ENCODE assay signal across 8 cellular contexts in genomic region chr19:45444318-45445041, GRCh38. TPM values are rescaled to one million over a fixed set of nuclear protein-coding genes. Genes with fewer than 3 reads are reported as not detected.
DNase-seq lines count a peak whose midpoint lies in the region; ATAC-seq, FAIRE-seq and TF ChIP-seq lines count a peak whose summit lies in the region.

No MANE protein-coding gene starts in this region.

- ATAC-seq in GM18502 (IDR thresholded peaks at IDR 0.05; ENCODE audit: poor library complexity, unreplicated experiment), result peak; percentile 40

- intact Hi-C loops in tibial artery (cut with DNase I; ENCODE audit: low total_unique reads), result no loop called here

- no peaks in the 10 kb centered on the region for H3K9me3 ChIP-seq in tibial artery

- FAIRE-seq in HTR-8/SVneo (lab: Jason Lieb, UNC), result no peak

- DNase-seq in A172 (ENCODE audit: low spot score) (peak; percentile 33), HTR-8/SVneo (ENCODE audit: insufficient read length, low spot score) (peak; percentile 72), SK-N-DZ (ENCODE audit: low spot score) (peak; percentile 77), glomerular visceral epithelial cell (ENCODE audit: extremely low spot score) (peak; percentile 94), nucleus accumbens (lab: John Stamatoyannopoulos, UW) (peak in 55 of 56 donors; percentile 18 to 96 (median 78)), tibial artery (peak; percentile 94 to 98)

- H3K4me3 ChIP-seq in tibial artery, result peak overlapping the region; percentile 46 to 56

- H3K27me3 ChIP-seq in tibial artery, result no peaks in the 10 kb centered on the region

- H3K36me3 Mint-ChIP-seq in activated naive CD8-positive, alpha-beta T cell, result peaks cover 2% of the 10 kb centered on the region

- no peaks in the 10 kb centered on the region for H3K9me3 Mint-ChIP-seq in activated naive CD8-positive, alpha-beta T cell (ENCODE audit: low read depth)

- H3K36me3 ChIP-seq in tibial artery, result no peaks in the 10 kb centered on the region

- H3K4me1 Mint-ChIP-seq in activated naive CD8-positive, alpha-beta T cell (ENCODE audit: low read depth), result peaks cover 54% of the 10 kb centered on the region

- no peak for TF ChIP-seq CTCF in tibial artery (IDR thresholded peaks at IDR 0.05)

- H3K27ac ChIP-seq in tibial artery, result peak overlapping the region; percentile 95 to 96

- H3K27me3 Mint-ChIP-seq in activated naive CD8-positive, alpha-beta T cell, result no peaks in the 10 kb centered on the region

- H3K4me3 Mint-ChIP-seq in activated naive CD8-positive, alpha-beta T cell, result peak overlapping the region; percentile 59

- peak overlapping the region; percentile 54 for H3K27ac Mint-ChIP-seq in activated naive CD8-positive, alpha-beta T cell

- H3K4me1 ChIP-seq in tibial artery, result peaks cover 5 to 37% (median 26%) of the 10 kb centered on the region in 4 donors

RNA-seq across cellular contexts. Expression of gene ERCC1, which starts 20.8 kb away (rescaled TPM):
- 45.5 and 60.2 TPM in 2 replicates for total RNA-seq in A172 (2014; rRNA removed; shearing (Covaris generic))
- polyA plus RNA-seq in SK-N-DZ (2014; cell fraction: cytosol; rRNA removed), result 85.0 and 101 TPM in 2 replicates
- 66.4 and 73.4 TPM in 2 replicates for polyA plus RNA-seq in SK-N-DZ (2014; cell fraction: nucleus; rRNA removed)

RNA-seq across cellular contexts. Expression of gene FOSB, which starts 23.3 kb away (rescaled TPM):
- total RNA-seq in A172 (2014; rRNA removed; shearing (Covaris generic)), result 0.17 TPM in 1 of 2 replicates, not detected in the other
- not detected in 2 replicates for polyA plus RNA-seq in SK-N-DZ (2014; cell fraction: cytosol; rRNA removed)
- polyA plus RNA-seq in SK-N-DZ (2014; cell fraction: nucleus; rRNA removed), result not detected in 2 replicates

RNA-seq across cellular contexts. Expression of gene POLR1G, which starts 38.0 kb away (rescaled TPM):
- total RNA-seq in A172 (2014; rRNA removed; shearing (Covaris generic)), result 15.2 TPM in 2 replicates
- 13.2 and 16.8 TPM in 2 replicates for polyA plus RNA-seq in SK-N-DZ (2014; cell fraction: cytosol; rRNA removed)
- 4.0 and 7.9 TPM in 2 replicates for polyA plus RNA-seq in SK-N-DZ (2014; cell fraction: nucleus; rRNA removed)

RNA-seq across cellular contexts. Expression of gene PPP1R13L, which starts 39.6 kb away (rescaled TPM):
- total RNA-seq in A172 (2014; rRNA removed; shearing (Covaris generic)), result 19.9 and 27.8 TPM in 2 replicates
- polyA plus RNA-seq in SK-N-DZ (2014; cell fraction: cytosol; rRNA removed), result 1.1 and 2.6 TPM in 2 replicates
- polyA plus RNA-seq in SK-N-DZ (2014; cell fraction: nucleus; rRNA removed), result 0.90 and 1.7 TPM in 2 replicates

RNA-seq across cellular contexts. Expression of gene RTN2, which starts 52.4 kb away (rescaled TPM):
- total RNA-seq in A172 (2014; rRNA removed; shearing (Covaris generic)), result 3.4 and 7.7 TPM in 2 replicates
- 35.2 and 50.4 TPM in 2 replicates for polyA plus RNA-seq in SK-N-DZ (2014; cell fraction: cytosol; rRNA removed)
- polyA plus RNA-seq in SK-N-DZ (2014; cell fraction: nucleus; rRNA removed), result 33.0 and 40.4 TPM in 2 replicates

Comparison
In these comparisons a context has a peak if more than half of its experiments do, and no peak if none do; other contexts are left out.
1. Peak in every context shown above with its lines: DNase-seq, ATAC-seq, H3K4me3 ChIP-seq and H3K27ac ChIP-seq.
2. DNase-seq: peak in every context shown above with its lines; median percentile 96 in tibial artery; 94 in glomerular visceral epithelial cell; 78 in nucleus accumbens; 77 in SK-N-DZ; 72 in HTR-8/SVneo; 33 in A172.